ENCODE assay signal across 8 cellular contexts in the genomic region with DNA sequence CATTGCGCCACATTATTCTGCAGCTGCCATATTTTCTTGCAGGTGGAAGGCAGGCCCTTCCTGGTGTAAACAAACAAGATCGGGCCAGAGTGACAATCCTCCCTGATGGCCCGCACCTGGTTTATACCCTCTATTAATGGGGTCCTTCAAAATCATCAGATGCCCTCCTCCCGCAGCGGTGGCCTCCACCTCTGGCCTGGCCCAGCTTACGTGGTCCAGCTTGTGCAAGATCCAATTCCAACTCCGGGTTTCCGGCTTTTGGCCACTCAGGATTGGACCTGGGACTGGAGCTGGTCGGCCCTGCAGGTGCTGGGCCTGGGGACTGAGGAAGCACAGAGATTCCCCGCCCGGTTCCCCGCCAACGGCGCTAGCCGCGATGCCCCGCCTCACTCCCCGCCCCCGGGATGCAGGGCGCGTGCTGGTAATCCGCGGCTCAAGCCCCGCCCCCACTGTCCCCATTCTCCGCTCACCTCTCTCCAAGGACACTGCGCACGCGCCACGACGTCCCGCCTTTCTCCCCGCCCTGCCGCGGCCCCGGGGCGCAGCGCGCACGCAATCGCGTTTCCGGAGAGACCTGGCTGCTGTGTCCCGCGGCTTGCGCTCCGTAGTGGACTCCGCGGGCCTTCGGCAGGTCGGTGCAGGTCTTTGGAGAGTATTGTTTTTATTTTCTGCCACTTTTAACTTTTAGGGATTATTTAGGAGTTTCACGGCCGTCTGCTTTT. TPM values are rescaled to one million over a fixed set of nuclear protein-coding genes. Genes with fewer than 3 reads are reported as not detected.
DNase-seq lines count a peak whose midpoint lies in the region; ATAC-seq and TF ChIP-seq lines count a peak whose summit lies in the region.

Gene TMEM14B, plus strand, starts transcription at position 555 of the 722 bp plus-strand sequence. CDS start 1,441 bp downstream, outside the sequence.

- peaks cover 21% of the 10 kb centered on the region for H3K36me3 Mint-ChIP-seq in activated CD4-positive, alpha-beta T cell treated with anti-CD3 and anti-CD28 coated beads, Interleukin-2, amount 10 ng/mL, durations not matched to agents 7 days and 5 days (ENCODE audit: low read depth)

- H3K9me3 Mint-ChIP-seq in activated CD4-positive, alpha-beta T cell treated with anti-CD3 and anti-CD28 coated beads, Interleukin-2, amount 10 ng/mL, durations not matched to agents 7 days and 5 days = no peaks in the 10 kb centered on the region

- H3K27me3 Mint-ChIP-seq in activated CD4-positive, alpha-beta T cell treated with anti-CD3 and anti-CD28 coated beads, Interleukin-2, amount 10 ng/mL, durations not matched to agents 7 days and 5 days = no peaks in the 10 kb centered on the region

- H3K27ac Mint-ChIP-seq in activated CD4-positive, alpha-beta T cell treated with anti-CD3 and anti-CD28 coated beads, Interleukin-2, amount 10 ng/mL, durations not matched to agents 7 days and 5 days = peak within 1 kb of the TSS; percentile 95

- H3K4me3 Mint-ChIP-seq in activated CD4-positive, alpha-beta T cell treated with anti-CD3 and anti-CD28 coated beads, Interleukin-2, amount 10 ng/mL, durations not matched to agents 7 days and 5 days = peak within 1 kb of the TSS; percentile 93

- no peaks in the 10 kb centered on the region for H3K27me3 ChIP-seq in BJ (ENCODE audit: control insufficient read depth, insufficient read depth, low read length)

- POLR2A ChIA-PET in BJ (lab: Charles Lee) = interaction anchor here (0.6 kb wide), 1 partner anchor 1119 kb away, joined by 3 read pairs; no protein-coding TSS in a partner anchor
- POLR2A ChIA-PET in activated CD4-positive, alpha-beta T cell treated with anti-CD3 and anti-CD28 coated beads, Interleukin-2, amount 10 ng/mL, durations not matched to agents 7 days and 5 days (lab: Charles Lee) = interaction anchor here (0.6 to 1.4 kb wide), 3 partner anchors 15 to 182 kb away, joined by 3 to 5 read pairs (median 4); partner anchors contain the start of genes C6orf52 and PAK1IP1

- ATAC-seq in GM19324 (IDR thresholded peaks at IDR 0.05; ENCODE audit: low FRiP score, unreplicated experiment) (peak; percentile 99), HG03469 (IDR thresholded peaks at IDR 0.05; ENCODE audit: unreplicated experiment) (peak; percentile 89)

- H3K4me1 Mint-ChIP-seq in activated CD4-positive, alpha-beta T cell treated with anti-CD3 and anti-CD28 coated beads, Interleukin-2, amount 10 ng/mL, durations not matched to agents 7 days and 5 days = peaks cover 50% of the 10 kb centered on the region

- H3K4me3 ChIP-seq in BJ (ENCODE audit: low read depth, low read length) = peak within 1 kb of the TSS; percentile 74

- CTCF ChIA-PET in BJ (lab: Yijun Ruan, JAX) = interaction anchor here (1.2 to 2.4 kb wide), 3 partner anchors 12 to 24 kb away, joined by 3 to 10 read pairs (median 3); partner anchors contain the start of gene TMEM14C
- CTCF ChIA-PET in activated CD4-positive, alpha-beta T cell treated with anti-CD3 and anti-CD28 coated beads, Interleukin-2, amount 10 ng/mL, durations not matched to agents 7 days and 5 days (lab: Charles Lee) = interaction anchor here (1.2 to 3.3 kb wide), 2 partner anchors 26 to 28 kb away, joined by 3 to 10 read pairs; no protein-coding TSS in a partner anchor

- H3K36me3 ChIP-seq in BJ (ENCODE audit: control insufficient read depth, insufficient read depth, low read length) = peaks cover 7% of the 10 kb centered on the region

- no peak for TF ChIP-seq CTCF in BJ (IDR thresholded peaks at IDR 0.05; ENCODE audit: insufficient read depth, low read depth, low read length)

- DNase-seq in BJ (ENCODE audit: low read depth) = peak; percentile 72
- peak; percentile 96 for DNase-seq in NCI-H526 treated with DMSO at 0.1 percent for 48 hours (lab: John Stamatoyannopoulos, UW)
- peak; percentile 99 for DNase-seq in activated CD4-positive, alpha-beta T cell treated with anti-CD3 and anti-CD28 coated beads, Interleukin-2, amount 10 ng/mL, durations not matched to agents 7 days and 5 days
- peak; percentile 87 for DNase-seq in cortex of kidney (lab: John Stamatoyannopoulos, UW)
- DNase-seq in left kidney (ENCODE audit: low read depth, low spot score) = peak; percentile 99
- DNase-seq in stimulated activated CD4-positive, alpha-beta T cell treated with anti-CD3 and anti-CD28 coated beads, Interleukin-2, amount 100 ng/mL, for 4 hours (ENCODE audit: low read depth) = peak; percentile 99

RNA-seq across cellular contexts. Expression of gene TMEM14B, which starts in this region (rescaled TPM):
- polyA plus RNA-seq in BJ (2011; rRNA removed) = 52.4 and 89.4 TPM in 2 replicates
- polyA minus RNA-seq in BJ (2011; rRNA and poly(A)+ RNA removed) = 14.8 and 21.4 TPM in 2 replicates
- total RNA-seq in activated CD4-positive, alpha-beta T cell treated with anti-CD3 and anti-CD28 coated beads, Interleukin-2, amount 10 ng/mL, durations not matched to agents 7 days and 5 days = 10 to 100 TPM; 78.3 to 83.6 TPM

Comparison
In these comparisons a context has a peak if more than half of its experiments do, and no peak if none do; other contexts are left out.
1. Peak in every context shown above with its lines: DNase-seq, ATAC-seq and H3K4me3 ChIP-seq.